Comparison of ENCODE assay signal across 9 cellular contexts in genomic region chr9:81389569-81389993, GRCh38.
DNase-seq lines count a peak whose midpoint lies in the region; ATAC-seq, FAIRE-seq and TF ChIP-seq lines count a peak whose summit lies in the region.
"Had no signal": no experiment of that assay in that cellular context is flagged by ENCODE, and none has a peak within 500 bp of the region (broad histone marks: within the 10 kb centered on the region; RNA-seq: fewer than 3 reads in every experiment).

No MANE protein-coding gene starts in this region.

- peak; percentile 21 for FAIRE-seq in endometrium (lab: Jason Lieb, UNC)

- DNase-seq in AG08395 (ENCODE audit: low spot score): peak; percentile 94
- DNase-seq in MG63: peak; percentile 87
- DNase-seq in mesothelial cell of epicardium (ENCODE audit: low spot score in 2 of 2, unreplicated experiment in 2 of 2): no peak
- no peak for DNase-seq in stimulated activated CD4-positive, alpha-beta T cell treated with anti-CD3 and anti-CD28 coated beads, Interleukin-15, amount 100 ng/mL, for 24 hours
- DNase-seq in NCI-H510A treated with DMSO at 0.1 percent for 48 hours (lab: John Stamatoyannopoulos, UW): no peak
- DNase-seq: DMS153 had no signal

- H3K27me3 Mint-ChIP-seq in mesothelial cell of epicardium (ENCODE audit: low read depth): no peaks in the 10 kb centered on the region

- no peak for ATAC-seq in GM21526 (IDR thresholded peaks at IDR 0.05; ENCODE audit: low FRiP score, unreplicated experiment)
- no peak for ATAC-seq in GM21723 (IDR thresholded peaks at IDR 0.05; ENCODE audit: unreplicated experiment)

- H3K4me3 ChIP-seq in MG63: no peak overlapping the region

- peak overlapping the region; percentile 71 for H3K27ac Mint-ChIP-seq in mesothelial cell of epicardium

- no peaks in the 10 kb centered on the region for H3K9me3 ChIP-seq in MG63

- TF ChIP-seq CTCF in mesothelial cell of epicardium (IDR thresholded peaks at IDR 0.05; ENCODE audit: unreplicated experiment): no peak

- H3K4me1 Mint-ChIP-seq in mesothelial cell of epicardium: peaks cover 41% of the 10 kb centered on the region

- no peak overlapping the region for H3K4me3 Mint-ChIP-seq in mesothelial cell of epicardium

- H3K9me3 Mint-ChIP-seq in mesothelial cell of epicardium: peaks cover 6% of the 10 kb centered on the region

- no peaks in the 10 kb centered on the region for H3K36me3 Mint-ChIP-seq in mesothelial cell of epicardium

- H3K36me3 ChIP-seq in MG63: no peaks in the 10 kb centered on the region

- no peaks in the 10 kb centered on the region for H3K27me3 ChIP-seq in MG63

Comparison
In these comparisons a context has a peak if more than half of its experiments do, and no peak if none do; other contexts are left out.
1. DNase-seq: peak in AG08395 (single experiment) and MG63 (single experiment); none in mesothelial cell of epicardium (0 of 2), stimulated activated CD4-positive, alpha-beta T cell treated with anti-CD3 and anti-CD28 coated beads, Interleukin-15, amount 100 ng/mL, for 24 hours (single experiment) and NCI-H510A treated with DMSO at 0.1 percent for 48 hours (single experiment).